In genomic region chr4:42048394-42048793, GRCh38 we compare ENCODE assay signal across 16 cellular contexts. TPM values are rescaled to one million over a fixed set of nuclear protein-coding genes. Genes with fewer than 3 reads are reported as not detected.
DNase-seq lines count a peak whose midpoint lies in the region; ATAC-seq and TF ChIP-seq lines count a peak whose summit lies in the region.
"Had no signal": no experiment of that assay in that cellular context is flagged by ENCODE, and none has a peak within 500 bp of the region (broad histone marks: within the 10 kb centered on the region; RNA-seq: fewer than 3 reads in every experiment).

No MANE protein-coding gene starts in this region.

- ATAC-seq in HG02610 (IDR thresholded peaks at IDR 0.05; ENCODE audit: unreplicated experiment) = no peak
- ATAC-seq: HepG2, T-cell had no signal

- H3K27ac Mint-ChIP-seq in endodermal cell = no peak overlapping the region
- H3K27ac Mint-ChIP-seq: activated CD4-positive, alpha-beta T cell treated with anti-CD3 and anti-CD28 coated beads, Interleukin-2, amount 10 ng/mL, durations not matched to agents 24 days and 14 days; CD14-positive monocyte had no signal

- DNase-seq in AG08396 (ENCODE audit: low spot score) (peak; percentile 54), HT1080 (ENCODE audit: low read depth) (peak; percentile 59), brain pericyte (ENCODE audit: low read depth, low spot score) (peak; percentile 13), kidney glomerular epithelial cell (lab: John Stamatoyannopoulos, UW) (peak; percentile 59), endodermal cell (no peak), NCI-H1694 (lab: John Stamatoyannopoulos, UW) (no peak)
- DNase-seq in stimulated activated CD4-positive, alpha-beta T cell treated with anti-CD3 and anti-CD28 coated beads, Interleukin-12 subunit alpha, Interleukin-12 subunit beta, amount 100 ng/mL, for 4 hours = no peak
- DNase-seq: activated CD4-positive, alpha-beta T cell treated with anti-CD3 and anti-CD28 coated beads, Interleukin-2, amount 10 ng/mL, durations not matched to agents 24 days and 14 days; cerebellar nuclear complex; head of caudate nucleus; NCI-H146; stimulated activated naive CD4-positive, alpha-beta T cell; T-cell had no signal

- H3K9me3 ChIP-seq in endodermal cell (ENCODE audit: control insufficient read depth, low read length) = peaks cover under 1% of the 10 kb centered on the region

- H3K36me3 ChIP-seq in endodermal cell (ENCODE audit: control insufficient read depth, insufficient read depth, low read length) = peaks cover 59% of the 10 kb centered on the region

- no peaks in the 10 kb centered on the region for H3K4me1 Mint-ChIP-seq in endodermal cell
- H3K4me1 Mint-ChIP-seq: CD14-positive monocyte, T-cell had no signal

- H3K4me3 ChIP-seq in endodermal cell (ENCODE audit: low read length) = no peak overlapping the region

- 76 to 100% methylated on average over 1 of the region's 1 CpG for WGBS in endodermal cell (ENCODE audit: insufficient coverage in 1 of 2, insufficient read length in 1 of 2), 2 experiments

- no peaks in the 10 kb centered on the region for H3K27me3 Mint-ChIP-seq in endodermal cell (ENCODE audit: insufficient read depth)
- H3K27me3 Mint-ChIP-seq: activated CD4-positive, alpha-beta T cell treated with anti-CD3 and anti-CD28 coated beads, Interleukin-2, amount 10 ng/mL, durations not matched to agents 24 days and 14 days; T-cell had no signal

- H3K4me3 Mint-ChIP-seq in endodermal cell = no peak overlapping the region
- H3K4me3 Mint-ChIP-seq: activated CD4-positive, alpha-beta T cell treated with anti-CD3 and anti-CD28 coated beads, Interleukin-2, amount 10 ng/mL, durations not matched to agents 24 days and 14 days; CD14-positive monocyte; T-cell had no signal

- no peaks in the 10 kb centered on the region for H3K4me1 ChIP-seq in endodermal cell (ENCODE audit: control insufficient read depth, insufficient read depth, low read length)

- H3K36me3 Mint-ChIP-seq in endodermal cell (ENCODE audit: low read depth) = peaks cover 63% of the 10 kb centered on the region

- no peak overlapping the region for H3K9ac ChIP-seq in endodermal cell (ENCODE audit: extremely low read depth, low read length, poor library complexity, severe bottlenecking)

- H3K27me3 ChIP-seq in endodermal cell (ENCODE audit: control insufficient read depth, insufficient read depth, low read length, poor library complexity, severe bottlenecking) = no peaks in the 10 kb centered on the region

- H3K9me3 Mint-ChIP-seq in endodermal cell = peaks cover 32% of the 10 kb centered on the region

- H3K27ac ChIP-seq in endodermal cell (ENCODE audit: low read depth, low read length) = no peak overlapping the region

- TF ChIP-seq CTCF in endodermal cell (conservative IDR thresholded peaks at IDR 0.05) = no peak

RNA-seq across cellular contexts. Expression of gene SLC30A9, which starts 58.1 kb away (rescaled TPM):
- 62.4 and 84.8 TPM in 2 replicates for total RNA-seq in HT1080 (2014; rRNA removed; shearing (Covaris generic))
- 47.9 and 62.1 TPM in 2 replicates for polyA plus RNA-seq in HT1080 (2015; cell fraction: cytosol; rRNA removed)
- 32.0 and 34.1 TPM in 2 replicates for polyA plus RNA-seq in HT1080 (2015; cell fraction: nucleus; rRNA removed)
- total RNA-seq in endodermal cell = 10 to 100 TPM; 66.9 to 78.0 TPM
- 56.7 TPM for polyA plus RNA-seq in endodermal cell (2013, experiment 1 of 2)
- polyA plus RNA-seq in endodermal cell (2013, experiment 2 of 2) = 53.0 TPM

Comparison
In these comparisons a context has a peak if more than half of its experiments do, and no peak if none do; other contexts are left out.
1. DNase-seq: peak in AG08396 (single experiment), HT1080 (single experiment), brain pericyte (single experiment) and kidney glomerular epithelial cell (single experiment); none in endodermal cell (single experiment), NCI-H1694 (single experiment) and stimulated activated CD4-positive, alpha-beta T cell treated with anti-CD3 and anti-CD28 coated beads, Interleukin-12 subunit alpha, Interleukin-12 subunit beta, amount 100 ng/mL, for 4 hours (single experiment).